ENCODE assay signal across 9 cellular contexts in genomic region chr6:104418839-104419238, GRCh38.
"Had no signal": no experiment of that assay in that cellular context is flagged by ENCODE, and none has a peak within 500 bp of the region (broad histone marks: within the 10 kb centered on the region; RNA-seq: fewer than 3 reads in every experiment).

No MANE protein-coding gene starts in this region.

- FAIRE-seq: H54 had no signal

- DNase-seq: GM23248, GOT3, H7, H9, HCEC 1CT, HFFc6 had no signal

- H3K36me3 ChIP-seq: HAP-1 had no signal

- H3K27ac ChIP-seq: GM23248 had no signal

- H3K4me2 ChIP-seq: GM23338 had no signal

- H3K4me1 ChIP-seq: HAP-1 had no signal

- H3K9ac ChIP-seq: GM23248 had no signal

- H3K4me3 ChIP-seq: GM23248, GM23338, HAP-1 had no signal

- H2AFZ ChIP-seq: GM23248, GM23338 had no signal

- H3K9me3 ChIP-seq: HAP-1 had no signal
